Comparison of ENCODE assay signal across 1 cellular context in the genomic region with DNA sequence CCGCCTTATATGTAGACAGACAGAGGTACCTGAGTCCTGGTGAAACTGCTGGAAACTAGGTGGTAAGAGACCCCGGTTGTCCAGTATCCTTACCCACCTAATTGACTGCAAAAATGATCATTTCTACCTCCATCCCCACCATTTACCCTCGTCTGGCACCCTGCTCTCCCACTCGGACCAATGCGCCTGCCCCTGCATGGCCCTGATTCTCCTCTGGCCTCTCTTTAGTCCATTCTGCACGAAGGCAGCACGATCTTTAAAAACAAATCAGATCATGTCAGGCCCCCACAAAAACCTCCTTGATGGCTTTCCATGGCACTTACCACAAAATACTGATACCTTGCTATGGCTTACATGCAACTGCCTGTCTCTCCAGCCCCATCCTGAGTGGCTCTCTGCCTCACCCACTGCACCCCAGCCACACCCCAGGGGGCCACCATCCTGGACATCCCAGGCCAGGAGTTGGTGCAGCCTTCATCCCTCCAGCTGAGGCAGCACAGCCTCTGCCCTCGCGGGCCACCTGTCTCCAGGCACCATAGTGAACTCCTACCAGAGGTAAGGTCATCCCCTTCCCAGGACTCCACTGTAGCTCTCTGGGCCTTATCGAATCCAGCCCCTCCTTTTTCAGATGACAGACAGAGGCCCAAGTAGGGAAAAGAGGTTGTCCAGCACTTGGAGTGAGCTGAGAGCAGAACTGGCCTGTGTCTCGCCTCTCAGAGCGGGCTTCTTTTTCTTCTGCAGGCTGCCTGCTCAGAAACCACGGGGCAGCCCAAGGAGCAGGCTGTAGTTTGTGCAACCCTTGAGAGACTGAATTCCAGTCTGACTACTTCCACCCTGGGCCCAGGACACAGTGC.
TF ChIP-seq lines count a peak whose summit lies in the region.

No MANE protein-coding gene starts in this region.

TF ChIP-seq in SK-N-SH, 30 proteins besides CTCF, POLR2A, EP300 and RAD21:
- TF ChIP-seq RFX5 (IDR thresholded peaks at IDR 0.05; ENCODE audit: low read length) (no peak), JUND (IDR thresholded peaks at IDR 0.05) (no peak), SIN3A (IDR thresholded peaks at IDR 0.05; ENCODE audit: borderline replicate concordance, low read depth, low read length) (no peak), NFIC (IDR thresholded peaks at IDR 0.05; ENCODE audit: borderline replicate concordance) (no peak), RCOR1 (IDR thresholded peaks at IDR 0.05; ENCODE audit: low read length) (no peak), GATA2 (CRISPR knock-in tag; IDR thresholded peaks at IDR 0.05) (no peak), RXRA (IDR thresholded peaks at IDR 0.05; ENCODE audit: borderline replicate concordance, low read depth) (no peak), FOXJ3 (CRISPR knock-in tag; IDR thresholded peaks at IDR 0.05) (no peak), TAF1 (IDR thresholded peaks at IDR 0.05; ENCODE audit: borderline replicate concordance, low read depth, low read length) (no peak), GABPA (IDR thresholded peaks at IDR 0.05; ENCODE audit: low read depth) (no peak), POLR2AphosphoS5 (IDR thresholded peaks at IDR 0.05; ENCODE audit: low read depth, low read length) (no peak), TCF12 (IDR thresholded peaks at IDR 0.05) (no peak), FOSL2 (IDR thresholded peaks at IDR 0.05; ENCODE audit: borderline replicate concordance, low read depth) (no peak), TEAD4 (IDR thresholded peaks at IDR 0.05; ENCODE audit: borderline replicate concordance, insufficient read depth) (no peak), YY1 (IDR thresholded peaks at IDR 0.05; ENCODE audit: low read depth) (no peak), CHD2 (IDR thresholded peaks at IDR 0.05; ENCODE audit: low read length, partially characterized antibody) (no peak)
- TF ChIP-seq, protein P1, sequence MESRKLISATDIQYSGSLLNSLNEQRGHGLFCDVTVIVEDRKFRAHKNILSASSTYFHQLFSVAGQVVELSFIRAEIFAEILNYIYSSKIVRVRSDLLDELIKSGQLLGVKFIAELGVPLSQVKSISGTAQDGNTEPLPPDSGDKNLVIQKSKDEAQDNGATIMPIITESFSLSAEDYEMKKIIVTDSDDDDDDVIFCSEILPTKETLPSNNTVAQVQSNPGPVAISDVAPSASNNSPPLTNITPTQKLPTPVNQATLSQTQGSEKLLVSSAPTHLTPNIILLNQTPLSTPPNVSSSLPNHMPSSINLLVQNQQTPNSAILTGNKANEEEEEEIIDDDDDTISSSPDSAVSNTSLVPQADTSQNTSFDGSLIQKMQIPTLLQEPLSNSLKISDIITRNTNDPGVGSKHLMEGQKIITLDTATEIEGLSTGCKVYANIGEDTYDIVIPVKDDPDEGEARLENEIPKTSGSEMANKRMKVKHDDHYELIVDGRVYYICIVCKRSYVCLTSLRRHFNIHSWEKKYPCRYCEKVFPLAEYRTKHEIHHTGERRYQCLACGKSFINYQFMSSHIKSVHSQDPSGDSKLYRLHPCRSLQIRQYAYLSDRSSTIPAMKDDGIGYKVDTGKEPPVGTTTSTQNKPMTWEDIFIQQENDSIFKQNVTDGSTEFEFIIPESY (IDR thresholded peaks at IDR 0.05; ENCODE audit: borderline replicate concordance, low read depth): no peak
- TF ChIP-seq, protein P2, sequence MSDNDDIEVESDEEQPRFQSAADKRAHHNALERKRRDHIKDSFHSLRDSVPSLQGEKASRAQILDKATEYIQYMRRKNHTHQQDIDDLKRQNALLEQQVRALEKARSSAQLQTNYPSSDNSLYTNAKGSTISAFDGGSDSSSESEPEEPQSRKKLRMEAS (IDR thresholded peaks at IDR 0.05; ENCODE audit: low read depth): no peak
- TF ChIP-seq, protein P3, sequence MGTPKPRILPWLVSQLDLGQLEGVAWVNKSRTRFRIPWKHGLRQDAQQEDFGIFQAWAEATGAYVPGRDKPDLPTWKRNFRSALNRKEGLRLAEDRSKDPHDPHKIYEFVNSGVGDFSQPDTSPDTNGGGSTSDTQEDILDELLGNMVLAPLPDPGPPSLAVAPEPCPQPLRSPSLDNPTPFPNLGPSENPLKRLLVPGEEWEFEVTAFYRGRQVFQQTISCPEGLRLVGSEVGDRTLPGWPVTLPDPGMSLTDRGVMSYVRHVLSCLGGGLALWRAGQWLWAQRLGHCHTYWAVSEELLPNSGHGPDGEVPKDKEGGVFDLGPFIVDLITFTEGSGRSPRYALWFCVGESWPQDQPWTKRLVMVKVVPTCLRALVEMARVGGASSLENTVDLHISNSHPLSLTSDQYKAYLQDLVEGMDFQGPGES (IDR thresholded peaks at IDR 0.05; ENCODE audit: low read depth, low read length): no peak
